In the genomic region with DNA sequence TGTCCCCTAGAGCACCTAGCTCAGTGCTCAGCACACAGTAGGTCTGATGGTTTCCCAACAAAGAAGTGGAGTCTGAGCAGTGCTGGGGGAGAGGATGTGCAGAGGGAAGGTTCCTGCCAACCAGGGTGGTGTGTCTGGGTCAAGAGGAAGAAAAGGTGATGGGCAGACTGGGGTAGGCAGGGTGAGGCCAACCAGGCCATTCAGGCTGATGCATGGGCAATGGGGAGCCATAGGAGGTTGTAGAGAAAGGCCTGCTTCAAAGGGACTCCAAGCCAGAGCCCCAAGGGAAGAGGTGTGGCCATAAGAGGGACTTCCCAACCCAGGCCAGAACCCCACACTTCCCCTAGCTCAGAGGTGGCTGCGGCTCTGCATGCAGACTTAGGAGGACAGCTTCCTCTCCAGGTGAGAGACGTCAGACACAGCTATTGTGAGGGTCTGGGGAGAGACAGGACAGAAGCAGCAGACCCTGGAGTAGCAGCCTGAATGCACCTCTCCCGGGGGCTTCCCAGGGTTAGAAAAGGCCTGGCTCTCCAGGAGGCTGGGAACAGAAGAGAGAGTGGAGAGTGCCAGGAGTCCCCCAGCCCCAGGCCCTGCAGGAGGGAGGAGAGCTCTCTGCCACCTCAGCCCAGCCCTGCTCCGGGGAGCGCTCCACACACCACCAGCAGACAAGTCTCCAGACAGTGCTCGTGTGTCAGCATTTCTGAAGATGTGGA, we compare ENCODE assay signal across 1 cellular context.
TF ChIP-seq lines count a peak whose summit lies in the region.

No MANE protein-coding gene starts in this region.

TF ChIP-seq in GM12878, 131 proteins besides CTCF, POLR2A, EP300 and RAD21 (continued from another document):
- TF ChIP-seq, protein P1, sequence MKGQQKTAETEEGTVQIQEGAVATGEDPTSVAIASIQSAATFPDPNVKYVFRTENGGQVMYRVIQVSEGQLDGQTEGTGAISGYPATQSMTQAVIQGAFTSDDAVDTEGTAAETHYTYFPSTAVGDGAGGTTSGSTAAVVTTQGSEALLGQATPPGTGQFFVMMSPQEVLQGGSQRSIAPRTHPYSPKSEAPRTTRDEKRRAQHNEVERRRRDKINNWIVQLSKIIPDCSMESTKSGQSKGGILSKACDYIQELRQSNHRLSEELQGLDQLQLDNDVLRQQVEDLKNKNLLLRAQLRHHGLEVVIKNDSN (IDR thresholded peaks at IDR 0.05; ENCODE audit: borderline replicate concordance, extremely low read length, insufficient read depth, low read depth, low read length) = no peak
- peak; percentile 31 to 48; a peak in 2 of 4 replicates for TF ChIP-seq IKZF2 (IDR thresholded peaks at IDR 0.05)
- TF ChIP-seq HCFC1 (IDR thresholded peaks at IDR 0.05; ENCODE audit: low read length) = no peak
- no peak for TF ChIP-seq RFX5 (IDR thresholded peaks at IDR 0.05; ENCODE audit: low read depth, low read length)
- TF ChIP-seq MYC (IDR thresholded peaks at IDR 0.05; ENCODE audit: insufficient read depth, insufficient read length, insufficient replicate concordance, low read length, severe bottlenecking) = no peak
- TF ChIP-seq NFIC (IDR thresholded peaks at IDR 0.05; ENCODE audit: low read depth, low read length) = no peak
- TF ChIP-seq, protein P2, sequence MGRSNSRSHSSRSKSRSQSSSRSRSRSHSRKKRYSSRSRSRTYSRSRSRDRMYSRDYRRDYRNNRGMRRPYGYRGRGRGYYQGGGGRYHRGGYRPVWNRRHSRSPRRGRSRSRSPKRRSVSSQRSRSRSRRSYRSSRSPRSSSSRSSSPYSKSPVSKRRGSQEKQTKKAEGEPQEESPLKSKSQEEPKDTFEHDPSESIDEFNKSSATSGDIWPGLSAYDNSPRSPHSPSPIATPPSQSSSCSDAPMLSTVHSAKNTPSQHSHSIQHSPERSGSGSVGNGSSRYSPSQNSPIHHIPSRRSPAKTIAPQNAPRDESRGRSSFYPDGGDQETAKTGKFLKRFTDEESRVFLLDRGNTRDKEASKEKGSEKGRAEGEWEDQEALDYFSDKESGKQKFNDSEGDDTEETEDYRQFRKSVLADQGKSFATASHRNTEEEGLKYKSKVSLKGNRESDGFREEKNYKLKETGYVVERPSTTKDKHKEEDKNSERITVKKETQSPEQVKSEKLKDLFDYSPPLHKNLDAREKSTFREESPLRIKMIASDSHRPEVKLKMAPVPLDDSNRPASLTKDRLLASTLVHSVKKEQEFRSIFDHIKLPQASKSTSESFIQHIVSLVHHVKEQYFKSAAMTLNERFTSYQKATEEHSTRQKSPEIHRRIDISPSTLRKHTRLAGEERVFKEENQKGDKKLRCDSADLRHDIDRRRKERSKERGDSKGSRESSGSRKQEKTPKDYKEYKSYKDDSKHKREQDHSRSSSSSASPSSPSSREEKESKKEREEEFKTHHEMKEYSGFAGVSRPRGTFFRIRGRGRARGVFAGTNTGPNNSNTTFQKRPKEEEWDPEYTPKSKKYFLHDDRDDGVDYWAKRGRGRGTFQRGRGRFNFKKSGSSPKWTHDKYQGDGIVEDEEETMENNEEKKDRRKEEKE (IDR thresholded peaks at IDR 0.05) = no peak
- TF ChIP-seq, protein P3, sequence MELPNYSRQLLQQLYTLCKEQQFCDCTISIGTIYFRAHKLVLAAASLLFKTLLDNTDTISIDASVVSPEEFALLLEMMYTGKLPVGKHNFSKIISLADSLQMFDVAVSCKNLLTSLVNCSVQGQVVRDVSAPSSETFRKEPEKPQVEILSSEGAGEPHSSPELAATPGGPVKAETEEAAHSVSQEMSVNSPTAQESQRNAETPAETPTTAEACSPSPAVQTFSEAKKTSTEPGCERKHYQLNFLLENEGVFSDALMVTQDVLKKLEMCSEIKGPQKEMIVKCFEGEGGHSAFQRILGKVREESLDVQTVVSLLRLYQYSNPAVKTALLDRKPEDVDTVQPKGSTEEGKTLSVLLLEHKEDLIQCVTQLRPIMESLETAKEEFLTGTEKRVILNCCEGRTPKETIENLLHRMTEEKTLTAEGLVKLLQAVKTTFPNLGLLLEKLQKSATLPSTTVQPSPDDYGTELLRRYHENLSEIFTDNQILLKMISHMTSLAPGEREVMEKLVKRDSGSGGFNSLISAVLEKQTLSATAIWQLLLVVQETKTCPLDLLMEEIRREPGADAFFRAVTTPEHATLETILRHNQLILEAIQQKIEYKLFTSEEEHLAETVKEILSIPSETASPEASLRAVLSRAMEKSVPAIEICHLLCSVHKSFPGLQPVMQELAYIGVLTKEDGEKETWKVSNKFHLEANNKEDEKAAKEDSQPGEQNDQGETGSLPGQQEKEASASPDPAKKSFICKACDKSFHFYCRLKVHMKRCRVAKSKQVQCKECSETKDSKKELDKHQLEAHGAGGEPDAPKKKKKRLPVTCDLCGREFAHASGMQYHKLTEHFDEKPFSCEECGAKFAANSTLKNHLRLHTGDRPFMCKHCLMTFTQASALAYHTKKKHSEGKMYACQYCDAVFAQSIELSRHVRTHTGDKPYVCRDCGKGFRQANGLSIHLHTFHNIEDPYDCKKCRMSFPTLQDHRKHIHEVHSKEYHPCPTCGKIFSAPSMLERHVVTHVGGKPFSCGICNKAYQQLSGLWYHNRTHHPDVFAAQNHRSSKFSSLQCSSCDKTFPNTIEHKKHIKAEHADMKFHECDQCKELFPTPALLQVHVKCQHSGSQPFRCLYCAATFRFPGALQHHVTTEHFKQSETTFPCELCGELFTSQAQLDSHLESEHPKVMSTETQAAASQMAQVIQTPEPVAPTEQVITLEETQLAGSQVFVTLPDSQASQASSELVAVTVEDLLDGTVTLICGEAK (IDR thresholded peaks at IDR 0.05; ENCODE audit: borderline replicate concordance) = no peak
- peak; percentile 72; the same call in 1 of the 2 replicates for TF ChIP-seq SPI1 (IDR thresholded peaks at IDR 0.05; ENCODE audit: borderline replicate concordance, insufficient read depth, low read depth, low read length)
- TF ChIP-seq, protein P4, sequence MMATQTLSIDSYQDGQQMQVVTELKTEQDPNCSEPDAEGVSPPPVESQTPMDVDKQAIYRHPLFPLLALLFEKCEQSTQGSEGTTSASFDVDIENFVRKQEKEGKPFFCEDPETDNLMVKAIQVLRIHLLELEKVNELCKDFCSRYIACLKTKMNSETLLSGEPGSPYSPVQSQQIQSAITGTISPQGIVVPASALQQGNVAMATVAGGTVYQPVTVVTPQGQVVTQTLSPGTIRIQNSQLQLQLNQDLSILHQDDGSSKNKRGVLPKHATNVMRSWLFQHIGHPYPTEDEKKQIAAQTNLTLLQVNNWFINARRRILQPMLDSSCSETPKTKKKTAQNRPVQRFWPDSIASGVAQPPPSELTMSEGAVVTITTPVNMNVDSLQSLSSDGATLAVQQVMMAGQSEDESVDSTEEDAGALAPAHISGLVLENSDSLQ (IDR thresholded peaks at IDR 0.05) = no peak
- TF ChIP-seq SMC3 (IDR thresholded peaks at IDR 0.05; ENCODE audit: borderline replicate concordance, low read length) = no peak
